Comparison of ENCODE assay signal across 8 cellular contexts in genomic region chr6:16712250-16712930, GRCh38. TPM values are rescaled to one million over a fixed set of nuclear protein-coding genes. Genes with fewer than 3 reads are reported as not detected.
DNase-seq lines count a peak whose midpoint lies in the region; ATAC-seq, FAIRE-seq and TF ChIP-seq lines count a peak whose summit lies in the region.

No MANE protein-coding gene starts in this region.

- peaks cover 6% of the 10 kb centered on the region for H3K36me3 Mint-ChIP-seq in activated naive CD8-positive, alpha-beta T cell

- H3K4me1 ChIP-seq in lower lobe of right lung (peaks cover 24% of the 10 kb centered on the region), uterus (peaks cover 0 to 3% of the 10 kb centered on the region in 2 donors)

- intact Hi-C loops in lower lobe of right lung (cut with DNase I) (no loop called here), uterus (cut with DNase I; ENCODE audit: low total_unique reads) (loop anchor here (5.0 kb wide), 1 partner anchor 45 kb away; no protein-coding TSS in a partner anchor)

- ATAC-seq in HG03460 (IDR thresholded peaks at IDR 0.05; ENCODE audit: unreplicated experiment) = peak; percentile 61
- ATAC-seq in lower lobe of right lung = peak; percentile 66 to 77

- H3K27me3 ChIP-seq in lower lobe of right lung (ENCODE audit: low read depth) (no peaks in the 10 kb centered on the region), uterus (no peaks in the 10 kb centered on the region)

- peaks cover 53% of the 10 kb centered on the region for H3K4me1 Mint-ChIP-seq in activated naive CD8-positive, alpha-beta T cell (ENCODE audit: low read depth)

- H3K9me3 Mint-ChIP-seq in activated naive CD8-positive, alpha-beta T cell (ENCODE audit: low read depth) = no peaks in the 10 kb centered on the region

- H3K36me3 ChIP-seq in lower lobe of right lung (no peaks in the 10 kb centered on the region), uterus (no peaks in the 10 kb centered on the region)

- DNase-seq in AG10803 (ENCODE audit: low read depth) (no peak), GM19239 (ENCODE audit: insufficient read length, low spot score) (no peak), lower lobe of right lung (no peak), uterus (no peak), putamen (ENCODE audit: low spot score) (no peak), mesenteric fat pad (ENCODE audit: low spot score) (no peak)

- no peaks in the 10 kb centered on the region for H3K27me3 Mint-ChIP-seq in activated naive CD8-positive, alpha-beta T cell

- H3K4me3 ChIP-seq in AG10803 (ENCODE audit: low read length) (peak overlapping the region; percentile 40), lower lobe of right lung (peak overlapping the region; percentile 15), uterus (peak overlapping the region; percentile 7 to 9)

- peak overlapping the region; percentile 89 for H3K4me3 Mint-ChIP-seq in activated naive CD8-positive, alpha-beta T cell

- FAIRE-seq in GM19239 (lab: Jason Lieb, UNC) = peak; percentile 88

- H3K27ac Mint-ChIP-seq in activated naive CD8-positive, alpha-beta T cell = peak overlapping the region; percentile 98

- no peak for TF ChIP-seq POLR2A in uterus (IDR thresholded peaks at IDR 0.05)

- H3K27ac ChIP-seq in lower lobe of right lung = peak overlapping the region; percentile 76
- peak overlapping the region; percentile 83 to 91 for H3K27ac ChIP-seq in uterus

- H3K9me3 ChIP-seq in lower lobe of right lung (no peaks in the 10 kb centered on the region), uterus (no peaks in the 10 kb centered on the region)

- TF ChIP-seq CTCF in AG10803 (conservative IDR thresholded peaks at IDR 0.05; ENCODE audit: low read length) = no peak
- no peak for TF ChIP-seq CTCF in lower lobe of right lung (IDR thresholded peaks at IDR 0.05)
- TF ChIP-seq CTCF in uterus (IDR thresholded peaks at IDR 0.05) = no peak

RNA-seq across cellular contexts. Expression of gene ATXN1, which starts 48.9 kb away (rescaled TPM):
- total RNA-seq in lower lobe of right lung (75.9 TPM), uterus (100 to 1,000 TPM in 1 of 4 donors, 10 to 100 TPM in 3; 21.0 to 102 (median 51.1) TPM), mesenteric fat pad (36.0 TPM)
